ENCODE assay signal across 1 cellular context in genomic region chr11:65418681-65419459, GRCh38.
TF ChIP-seq lines count a peak whose summit lies in the region.

No MANE protein-coding gene starts in this region.

TF ChIP-seq in WTC11, 78 proteins besides CTCF, POLR2A, EP300 and RAD21 (continued from another document):
- TF ChIP-seq ZNF281 (CRISPR knock-in tag; IDR thresholded peaks at IDR 0.05) (peak; percentile 29; the same call in 1 of the 2 replicates), SP1 (CRISPR knock-in tag; conservative IDR thresholded peaks at IDR 0.05) (peak; percentile 80), JUN (CRISPR knock-in tag; IDR thresholded peaks at IDR 0.05) (no peak), CREB1 (CRISPR knock-in tag; IDR thresholded peaks at IDR 0.05) (0 out of 2 replicates have a peak, but pooled peaks have one; percentile 57), ZNF232 (CRISPR knock-in tag; IDR thresholded peaks at IDR 0.05) (peak; percentile 55; the same call in 1 of the 2 replicates), MYBL2 (CRISPR knock-in tag; IDR thresholded peaks at IDR 0.05) (peak; percentile 80; the same call in 1 of the 2 replicates), ESRRA (CRISPR knock-in tag; IDR thresholded peaks at IDR 0.05; ENCODE audit: borderline replicate concordance) (0 out of 2 replicates have a peak, but pooled peaks have one; percentile 50), CBFB (CRISPR knock-in tag; IDR thresholded peaks at IDR 0.05; ENCODE audit: low read depth) (no peak), MAX (CRISPR knock-in tag; IDR thresholded peaks at IDR 0.05) (peak; percentile 91), RELA (CRISPR knock-in tag; IDR thresholded peaks at IDR 0.05; ENCODE audit: borderline replicate concordance) (peak; percentile 62; the same call in 1 of the 2 replicates), CREM (CRISPR knock-in tag; IDR thresholded peaks at IDR 0.05) (peak; percentile 76)
- TF ChIP-seq, protein P1, sequence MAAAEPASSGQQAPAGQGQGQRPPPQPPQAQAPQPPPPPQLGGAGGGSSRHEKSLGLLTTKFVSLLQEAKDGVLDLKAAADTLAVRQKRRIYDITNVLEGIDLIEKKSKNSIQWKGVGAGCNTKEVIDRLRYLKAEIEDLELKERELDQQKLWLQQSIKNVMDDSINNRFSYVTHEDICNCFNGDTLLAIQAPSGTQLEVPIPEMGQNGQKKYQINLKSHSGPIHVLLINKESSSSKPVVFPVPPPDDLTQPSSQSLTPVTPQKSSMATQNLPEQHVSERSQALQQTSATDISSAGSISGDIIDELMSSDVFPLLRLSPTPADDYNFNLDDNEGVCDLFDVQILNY (CRISPR knock-in tag; IDR thresholded peaks at IDR 0.05) = peak; percentile 75
- TF ChIP-seq, protein P2, sequence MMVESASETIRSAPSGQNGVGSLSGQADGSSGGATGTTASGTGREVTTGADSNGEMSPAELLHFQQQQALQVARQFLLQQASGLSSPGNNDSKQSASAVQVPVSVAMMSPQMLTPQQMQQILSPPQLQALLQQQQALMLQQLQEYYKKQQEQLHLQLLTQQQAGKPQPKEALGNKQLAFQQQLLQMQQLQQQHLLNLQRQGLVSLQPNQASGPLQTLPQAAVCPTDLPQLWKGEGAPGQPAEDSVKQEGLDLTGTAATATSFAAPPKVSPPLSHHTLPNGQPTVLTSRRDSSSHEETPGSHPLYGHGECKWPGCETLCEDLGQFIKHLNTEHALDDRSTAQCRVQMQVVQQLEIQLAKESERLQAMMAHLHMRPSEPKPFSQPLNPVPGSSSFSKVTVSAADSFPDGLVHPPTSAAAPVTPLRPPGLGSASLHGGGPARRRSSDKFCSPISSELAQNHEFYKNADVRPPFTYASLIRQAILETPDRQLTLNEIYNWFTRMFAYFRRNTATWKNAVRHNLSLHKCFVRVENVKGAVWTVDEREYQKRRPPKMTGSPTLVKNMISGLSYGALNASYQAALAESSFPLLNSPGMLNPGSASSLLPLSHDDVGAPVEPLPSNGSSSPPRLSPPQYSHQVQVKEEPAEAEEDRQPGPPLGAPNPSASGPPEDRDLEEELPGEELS (CRISPR knock-in tag; IDR thresholded peaks at IDR 0.05) = peak; percentile 72; the same call in 1 of the 2 replicates
